8 cellular contexts compared by ENCODE assay signal in genomic region chr10:124632064-124632531, GRCh38.
A peak's percentile ranks its signal among the peaks of the same experiment; 100 is the strongest.
DNase-seq lines count a peak whose midpoint lies in the region; ATAC-seq and TF ChIP-seq lines count a peak whose summit lies in the region.

No MANE protein-coding gene starts in this region.

- H3K27ac Mint-ChIP-seq in T-cell (peak overlapping the region; percentile 78 to 82), endodermal cell (peak overlapping the region; percentile 64)

- H3K9me3 Mint-ChIP-seq in T-cell (no peaks in the 10 kb centered on the region), endodermal cell (peaks cover 3% of the 10 kb centered on the region)

- H3K36me3 ChIP-seq in endodermal cell (ENCODE audit: control insufficient read depth, insufficient read depth, low read length) = no peaks in the 10 kb centered on the region
- peaks cover 6% of the 10 kb centered on the region for H3K36me3 ChIP-seq in neutrophil

- H3K4me3 ChIP-seq in endodermal cell (ENCODE audit: low read length) (no peak overlapping the region), neutrophil (ENCODE audit: low read depth in 1 of 2, low read length in 1 of 2) (no peak overlapping the region)

- peak; percentile 69 for TF ChIP-seq CTCF in endodermal cell (conservative IDR thresholded peaks at IDR 0.05)
- peak; percentile 39 for TF ChIP-seq CTCF in neutrophil (IDR thresholded peaks at IDR 0.05)

- POLR2A ChIA-PET in T-cell (lab: Charles Lee) = no interaction called here

- no peak overlapping the region for H3K27ac ChIP-seq in endodermal cell (ENCODE audit: low read depth, low read length)
- no peak overlapping the region for H3K27ac ChIP-seq in neutrophil

- DNase-seq in NCI-H1105 treated with DMSO at 0.1 percent for 48 hours (lab: John Stamatoyannopoulos, UW) (peak; percentile 1), NCI-H1105 (lab: John Stamatoyannopoulos, UW) (no peak), T-cell (peak in 18 of 34 experiments; percentile 24 to 54 (median 44)), endodermal cell (peak; percentile 78), kidney glomerular epithelial cell (lab: John Stamatoyannopoulos, UW) (no peak), NCI-H226 (no peak), putamen (ENCODE audit: low spot score) (no peak)

- H3K36me3 Mint-ChIP-seq in T-cell (peaks cover 16% of the 10 kb centered on the region), endodermal cell (ENCODE audit: low read depth) (peaks cover 10% of the 10 kb centered on the region)

- H3K9me3 ChIP-seq in endodermal cell (ENCODE audit: control insufficient read depth, low read length) (no peaks in the 10 kb centered on the region), neutrophil (no peaks in the 10 kb centered on the region)

- peak overlapping the region in 1 of 3 donors; percentile 49 for H3K4me3 Mint-ChIP-seq in T-cell
- no peak overlapping the region for H3K4me3 Mint-ChIP-seq in endodermal cell

- H3K27me3 Mint-ChIP-seq in T-cell = no peaks in the 10 kb centered on the region
- no peaks in the 10 kb centered on the region for H3K27me3 Mint-ChIP-seq in endodermal cell (ENCODE audit: insufficient read depth)

- CTCF ChIA-PET in T-cell (lab: Charles Lee) = interaction anchor here (0.6 to 1.3 kb wide), 7 partner anchors 12 to 555 kb away, joined by 3 to 12 read pairs (median 4); no protein-coding TSS in a partner anchor

- H3K9ac ChIP-seq in endodermal cell (ENCODE audit: extremely low read depth, low read length, poor library complexity, severe bottlenecking) = no peak overlapping the region

- peaks cover 7% of the 10 kb centered on the region for H3K4me1 ChIP-seq in endodermal cell (ENCODE audit: control insufficient read depth, insufficient read depth, low read length)
- H3K4me1 ChIP-seq in neutrophil (ENCODE audit: control insufficient read depth in 1 of 2, insufficient read depth in 1 of 2, low read depth in 1 of 2, low read length in 1 of 2) = peaks cover 21 to 32% of the 10 kb centered on the region in 2 experiments

- H3K27me3 ChIP-seq in endodermal cell (ENCODE audit: control insufficient read depth, insufficient read depth, low read length, poor library complexity, severe bottlenecking) = no peaks in the 10 kb centered on the region
- H3K27me3 ChIP-seq in neutrophil = no peaks in the 10 kb centered on the region

- WGBS in endodermal cell (ENCODE audit: insufficient coverage in 1 of 2, insufficient read length in 1 of 2), 2 experiments = 91 to 93% methylated on average over 19 of the region's 19 CpGs

- peak in 1 of 4 experiments; percentile 30 for ATAC-seq in T-cell (replicated peaks in 1 of 4)

- H3K4me1 Mint-ChIP-seq in T-cell (peaks cover 62 to 88% (median 69%) of the 10 kb centered on the region in 3 donors), endodermal cell (peaks cover 12% of the 10 kb centered on the region)

Comparison
In these comparisons a context has a peak if more than half of its experiments do, and no peak if none do; other contexts are left out.
1. DNase-seq: peak in NCI-H1105 treated with DMSO at 0.1 percent for 48 hours (single experiment), T-cell (18 of 34) and endodermal cell (single experiment); none in NCI-H1105 (single experiment), kidney glomerular epithelial cell (single experiment), NCI-H226 (single experiment) and putamen (single experiment).